13 cellular contexts compared by ENCODE assay signal in the genomic region with DNA sequence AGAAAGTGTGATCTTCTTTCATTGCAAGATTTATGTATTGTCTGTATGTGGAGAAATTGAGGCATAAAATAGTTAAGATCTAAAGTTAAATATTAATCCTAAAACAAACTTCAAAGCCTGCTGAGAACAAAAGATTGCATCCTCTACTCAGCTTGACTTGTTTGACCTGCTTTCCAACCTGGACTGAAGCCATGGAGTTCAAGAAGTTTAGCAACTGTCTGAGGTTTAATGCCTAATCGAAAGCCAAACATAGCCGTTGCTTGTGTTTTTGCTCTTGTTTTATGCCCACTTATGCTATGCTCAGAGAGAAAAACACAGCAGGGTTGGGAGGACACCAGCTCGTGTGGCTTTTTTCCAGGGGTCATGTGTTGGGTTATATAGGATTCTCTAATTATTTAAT.
A peak's percentile ranks its signal among the peaks of the same experiment; 100 is the strongest.
DNase-seq lines count a peak whose midpoint lies in the region; ATAC-seq, FAIRE-seq and TF ChIP-seq lines count a peak whose summit lies in the region.
"Had no signal": no experiment of that assay in that cellular context is flagged by ENCODE, and none has a peak within 500 bp of the region (broad histone marks: within the 10 kb centered on the region; RNA-seq: fewer than 3 reads in every experiment).

No MANE protein-coding gene starts in this region.

- no peak for TF ChIP-seq POLR2A in thyroid gland (IDR thresholded peaks at IDR 0.05)

- TF ChIP-seq CTCF in bronchial epithelial cell (IDR thresholded peaks at IDR 0.05; ENCODE audit: insufficient read depth, low read length, severe bottlenecking) = no peak
- TF ChIP-seq CTCF in thyroid gland (IDR thresholded peaks at IDR 0.05) = no peak

- DNase-seq in NCI-H146 (lab: John Stamatoyannopoulos, UW) (peak; percentile 12), NCI-H146 treated with DMSO at 0.1 percent for 48 hours (lab: John Stamatoyannopoulos, UW; ENCODE audit: unreplicated experiment) (no peak), bronchial epithelial cell (ENCODE audit: low read depth) (peak; percentile 66), kidney glomerular epithelial cell (lab: John Stamatoyannopoulos, UW) (peak; percentile 71), thyroid gland (peak; percentile 19 to 54), T-helper 9 cell (no peak)
- DNase-seq in activated CD4-positive, alpha-beta T cell treated with anti-CD3 and anti-CD28 coated beads, Interleukin-2, amount 10 ng/mL, durations not matched to agents 24 days and 14 days = no peak
- no peak for DNase-seq in natural killer cell treated with Interleukin-12 subunit alpha and Interleukin-12 subunit beta and Interleukin-15 and Interleukin-18, amount 100 ng/mL, for 72 hours (ENCODE audit: low spot score)
- DNase-seq: activated T-cell treated with anti-CD3 and anti-CD28 coated beads for 4 hours; effector memory CD8-positive, alpha-beta T cell; stimulated activated CD4-positive, alpha-beta T cell treated with anti-CD3 and anti-CD28 coated beads, Interleukin-2, amount 100 ng/mL, for 24 hours; stimulated activated naive CD4-positive, alpha-beta T cell treated with Interleukin-2 at 50 U/mL for 16 hours; T1000 had no signal

- 17 to 31% methylated on average over 3 of the region's 3 CpGs for WGBS in thyroid gland, 2 donors

- H3K36me3 ChIP-seq in bronchial epithelial cell (ENCODE audit: control insufficient read depth, insufficient read depth, low read length) (no peaks in the 10 kb centered on the region), thyroid gland (no peaks in the 10 kb centered on the region)

- intact Hi-C loops in thyroid gland (cut with DNase I) = no loop called here
- intact Hi-C loops in activated CD4-positive, alpha-beta T cell treated with anti-CD3 and anti-CD28 coated beads, Interleukin-2, amount 10 ng/mL, durations not matched to agents 24 days and 14 days (cut with micrococcal nuclease) = no loop called here

- H3K9me3 Mint-ChIP-seq in activated CD4-positive, alpha-beta T cell treated with anti-CD3 and anti-CD28 coated beads, Interleukin-2, amount 10 ng/mL, durations not matched to agents 24 days and 14 days = no peaks in the 10 kb centered on the region
- H3K9me3 Mint-ChIP-seq in natural killer cell treated with Interleukin-12 subunit alpha and Interleukin-12 subunit beta and Interleukin-15 and Interleukin-18, amount 100 ng/mL, for 72 hours = no peaks in the 10 kb centered on the region
- H3K9me3 Mint-ChIP-seq: effector memory CD8-positive, alpha-beta T cell had no signal

- H3K27ac Mint-ChIP-seq in activated CD4-positive, alpha-beta T cell treated with anti-CD3 and anti-CD28 coated beads, Interleukin-2, amount 10 ng/mL, durations not matched to agents 24 days and 14 days = no peak overlapping the region
- no peak overlapping the region for H3K27ac Mint-ChIP-seq in natural killer cell treated with Interleukin-12 subunit alpha and Interleukin-12 subunit beta and Interleukin-15 and Interleukin-18, amount 100 ng/mL, for 72 hours
- H3K27ac Mint-ChIP-seq: effector memory CD8-positive, alpha-beta T cell had no signal

- H3K36me3 Mint-ChIP-seq in activated CD4-positive, alpha-beta T cell treated with anti-CD3 and anti-CD28 coated beads, Interleukin-2, amount 10 ng/mL, durations not matched to agents 24 days and 14 days (ENCODE audit: low read depth) = no peaks in the 10 kb centered on the region
- H3K36me3 Mint-ChIP-seq in natural killer cell treated with Interleukin-12 subunit alpha and Interleukin-12 subunit beta and Interleukin-15 and Interleukin-18, amount 100 ng/mL, for 72 hours = no peaks in the 10 kb centered on the region

- no peaks in the 10 kb centered on the region for H3K9me3 ChIP-seq in thyroid gland

- H3K27me3 Mint-ChIP-seq in activated CD4-positive, alpha-beta T cell treated with anti-CD3 and anti-CD28 coated beads, Interleukin-2, amount 10 ng/mL, durations not matched to agents 24 days and 14 days = peaks cover 15% of the 10 kb centered on the region
- H3K27me3 Mint-ChIP-seq in natural killer cell treated with Interleukin-12 subunit alpha and Interleukin-12 subunit beta and Interleukin-15 and Interleukin-18, amount 100 ng/mL, for 72 hours = peaks cover 13 to 34% of the 10 kb centered on the region in 2 donors

- peak overlapping the region; percentile 4 to 80 (median 42) for H3K27ac ChIP-seq in thyroid gland

- H3K27me3 ChIP-seq in bronchial epithelial cell (ENCODE audit: control insufficient read depth, insufficient read depth, low read length) (no peaks in the 10 kb centered on the region), thyroid gland (no peaks in the 10 kb centered on the region)

- ATAC-seq in natural killer cell treated with Interleukin-12 subunit alpha and Interleukin-12 subunit beta and Interleukin-15 and Interleukin-18, amount 100 ng/mL, for 72 hours = no peak
- ATAC-seq: effector memory CD8-positive, alpha-beta T cell had no signal

- H3K4me1 ChIP-seq in thyroid gland = peaks cover 27 to 32% of the 10 kb centered on the region in 2 donors

- H3K4me3 ChIP-seq in bronchial epithelial cell (ENCODE audit: low read depth, low read length) (no peak overlapping the region), thyroid gland (replicated peaks in 1 of 3) (no peak overlapping the region)

- no peak overlapping the region for H3K4me3 Mint-ChIP-seq in activated CD4-positive, alpha-beta T cell treated with anti-CD3 and anti-CD28 coated beads, Interleukin-2, amount 10 ng/mL, durations not matched to agents 24 days and 14 days
- no peak overlapping the region for H3K4me3 Mint-ChIP-seq in natural killer cell treated with Interleukin-12 subunit alpha and Interleukin-12 subunit beta and Interleukin-15 and Interleukin-18, amount 100 ng/mL, for 72 hours
- H3K4me3 Mint-ChIP-seq: effector memory CD8-positive, alpha-beta T cell had no signal

- H3K4me1 Mint-ChIP-seq in activated CD4-positive, alpha-beta T cell treated with anti-CD3 and anti-CD28 coated beads, Interleukin-2, amount 10 ng/mL, durations not matched to agents 24 days and 14 days = no peaks in the 10 kb centered on the region
- H3K4me1 Mint-ChIP-seq in natural killer cell treated with Interleukin-12 subunit alpha and Interleukin-12 subunit beta and Interleukin-15 and Interleukin-18, amount 100 ng/mL, for 72 hours (ENCODE audit: low read depth in 2 of 2) = no peaks in the 10 kb centered on the region

- no peak for FAIRE-seq in bronchial epithelial cell (lab: Jason Lieb, UNC)

Comparison
In these comparisons a context has a peak if more than half of its experiments do, and no peak if none do; other contexts are left out.
1. DNase-seq: peak in NCI-H146 (single experiment), bronchial epithelial cell (single experiment), kidney glomerular epithelial cell (single experiment) and thyroid gland (2 of 2); none in NCI-H146 treated with DMSO at 0.1 percent for 48 hours (single experiment), activated CD4-positive, alpha-beta T cell treated with anti-CD3 and anti-CD28 coated beads, Interleukin-2, amount 10 ng/mL, durations not matched to agents 24 days and 14 days (single experiment), T-helper 9 cell (single experiment) and natural killer cell treated with Interleukin-12 subunit alpha and Interleukin-12 subunit beta and Interleukin-15 and Interleukin-18, amount 100 ng/mL, for 72 hours (single experiment).